Comparison of ENCODE assay signal across 2 cellular contexts in genomic region chr2:72895759-72896281, GRCh38.
TF ChIP-seq lines count a peak whose summit lies in the region.

No MANE protein-coding gene starts in this region.

TF ChIP-seq in IMR-90, 13 proteins besides CTCF, POLR2A, EP300 and RAD21:
- TF ChIP-seq FOS (IDR thresholded peaks at IDR 0.05; ENCODE audit: low read depth, low read length) (no peak), MAZ (IDR thresholded peaks at IDR 0.05; ENCODE audit: borderline replicate concordance, low read depth, low read length) (peak; percentile 67; the same call in 1 of the 2 replicates), RFX5 (IDR thresholded peaks at IDR 0.05; ENCODE audit: low read depth, low read length) (no peak), USF2 (IDR thresholded peaks at IDR 0.05; ENCODE audit: low read depth, low read length) (no peak), BHLHE40 (IDR thresholded peaks at IDR 0.05; ENCODE audit: low read depth, low read length) (0 out of 2 replicates have a peak, but pooled peaks have one; percentile 8)

TF ChIP-seq in SK-N-SH, 30 proteins besides CTCF, POLR2A, EP300 and RAD21:
- TF ChIP-seq REST (IDR thresholded peaks at IDR 0.05; ENCODE audit: low read depth, low read length) (no peak), USF2 (IDR thresholded peaks at IDR 0.05; ENCODE audit: borderline replicate concordance, low read depth, low read length) (no peak), YY1 (IDR thresholded peaks at IDR 0.05; ENCODE audit: low read depth) (no peak), PBX3 (IDR thresholded peaks at IDR 0.05) (no peak), NFIC (IDR thresholded peaks at IDR 0.05; ENCODE audit: borderline replicate concordance) (no peak), TEAD4 (IDR thresholded peaks at IDR 0.05; ENCODE audit: borderline replicate concordance, insufficient read depth) (no peak), ELF1 (IDR thresholded peaks at IDR 0.05) (no peak), FOXM1 (IDR thresholded peaks at IDR 0.05; ENCODE audit: low read depth) (no peak), ZBTB33 (IDR thresholded peaks at IDR 0.05; ENCODE audit: borderline replicate concordance, low read depth) (no peak), RFX5 (IDR thresholded peaks at IDR 0.05; ENCODE audit: low read length) (no peak), MXI1 (IDR thresholded peaks at IDR 0.05; ENCODE audit: low read depth, low read length) (no peak), RXRA (IDR thresholded peaks at IDR 0.05; ENCODE audit: borderline replicate concordance, low read depth) (no peak)
